ENCODE assay signal across 26 cellular contexts in genomic region chr9:8943392-8943791, GRCh38.
A peak's percentile ranks its signal among the peaks of the same experiment; 100 is the strongest.
DNase-seq lines count a peak whose midpoint lies in the region; ATAC-seq, FAIRE-seq and TF ChIP-seq lines count a peak whose summit lies in the region.
"Had no signal": no experiment of that assay in that cellular context is flagged by ENCODE, and none has a peak within 500 bp of the region (broad histone marks: within the 10 kb centered on the region; RNA-seq: fewer than 3 reads in every experiment).

No MANE protein-coding gene starts in this region.

- no peak for DNase-seq in kidney
- no peak for DNase-seq in AG20443 (ENCODE audit: low spot score)
- no peak for DNase-seq in natural killer cell
- no peak for DNase-seq in NCI-H2107 treated with DMSO at 0.1 percent for 48 hours (lab: John Stamatoyannopoulos, UW; ENCODE audit: unreplicated experiment)
- DNase-seq in tibial nerve (ENCODE audit: low spot score in 2 of 2) = no peak
- DNase-seq: 8988T; BE2C; C1 segment of cervical spinal cord; CD4-positive, alpha-beta memory T cell; CD4-positive, CD25-positive, alpha-beta regulatory T cell; CD8-positive, alpha-beta memory T cell; COR-L47; DMS 273 treated with DMSO at 0.1 percent for 48 hours; DMS153; DMS53; DMS79; DND-41; EL; GF-D8 had no signal

- no peaks in the 10 kb centered on the region for H3K9me3 ChIP-seq in kidney (ENCODE audit: control insufficient read depth in 1 of 2, low read length in 2 of 2)
- H3K9me3 ChIP-seq in tibial nerve = no peaks in the 10 kb centered on the region
- H3K9me3 ChIP-seq: A549, BE2C, BLaER1 had no signal

- H3K4me3 ChIP-seq in kidney (ENCODE audit: low read length in 2 of 2) = no peak overlapping the region
- no peak overlapping the region for H3K4me3 ChIP-seq in tibial nerve
- H3K4me3 ChIP-seq: A549, BLaER1 had no signal

- H3K27me3 Mint-ChIP-seq in natural killer cell (ENCODE audit: low read depth in 2 of 2) = no peaks in the 10 kb centered on the region
- H3K27me3 Mint-ChIP-seq: CD4-positive, alpha-beta memory T cell; CD8-positive, alpha-beta memory T cell had no signal

- 91 to 92% methylated on average over 1 of the region's 1 CpG for WGBS in tibial nerve, 2 donors

- H3K36me3 ChIP-seq in kidney (ENCODE audit: control insufficient read depth in 1 of 2, insufficient read depth in 2 of 2, low read length in 2 of 2) (no peaks in the 10 kb centered on the region), tibial nerve (no peaks in the 10 kb centered on the region)
- H3K36me3 ChIP-seq: BE2C, BLaER1 had no signal

- H3K36me3 Mint-ChIP-seq in natural killer cell = no peaks in the 10 kb centered on the region
- H3K36me3 Mint-ChIP-seq: CD14-positive monocyte; CD4-positive, alpha-beta memory T cell; CD4-positive, CD25-positive, alpha-beta regulatory T cell; CD8-positive, alpha-beta memory T cell had no signal

- H3K27ac ChIP-seq in kidney (ENCODE audit: low read depth in 2 of 2, low read length in 2 of 2) (no peak overlapping the region), tibial nerve (no peak overlapping the region)
- H3K27ac ChIP-seq: A549, BLaER1 had no signal

- no peak for TF ChIP-seq POLR2A in tibial nerve (IDR thresholded peaks at IDR 0.05)

- no peak for ATAC-seq in natural killer cell
- ATAC-seq: A549 had no signal

- no peaks in the 10 kb centered on the region for H3K4me1 ChIP-seq in kidney (ENCODE audit: control insufficient read depth in 1 of 2, insufficient read depth in 1 of 2, low read depth in 1 of 2, low read length in 2 of 2)
- no peaks in the 10 kb centered on the region for H3K4me1 ChIP-seq in tibial nerve
- H3K4me1 ChIP-seq: A549, BE2C, BLaER1 had no signal

- H3K4me3 Mint-ChIP-seq in natural killer cell = no peak overlapping the region
- H3K4me3 Mint-ChIP-seq: CD14-positive monocyte; CD4-positive, alpha-beta memory T cell; CD4-positive, CD25-positive, alpha-beta regulatory T cell; CD8-positive, alpha-beta memory T cell had no signal

- no peak overlapping the region for H3K9ac ChIP-seq in kidney (ENCODE audit: low read length in 2 of 2)
- H3K9ac ChIP-seq: BLaER1 had no signal

- no peak for TF ChIP-seq CTCF in kidney (IDR thresholded peaks at IDR 0.05; ENCODE audit: borderline replicate concordance, extremely low read depth, insufficient read depth)
- no peak for TF ChIP-seq CTCF in natural killer cell (IDR thresholded peaks at IDR 0.05)
- TF ChIP-seq CTCF in tibial nerve (IDR thresholded peaks at IDR 0.05) = no peak

- no peaks in the 10 kb centered on the region for H3K4me1 Mint-ChIP-seq in natural killer cell
- H3K4me1 Mint-ChIP-seq: CD14-positive monocyte; CD4-positive, alpha-beta memory T cell; CD4-positive, CD25-positive, alpha-beta regulatory T cell; CD8-positive, alpha-beta memory T cell had no signal

- H3K9me3 Mint-ChIP-seq in natural killer cell = peaks cover 9 to 14% of the 10 kb centered on the region in 2 donors

- TF ChIP-seq EP300 in tibial nerve (IDR thresholded peaks at IDR 0.05) = no peak

- peak; percentile 31 for FAIRE-seq in G401.6 (lab: Jason Lieb, UNC)
- FAIRE-seq in endometrium (lab: Jason Lieb, UNC) = peak; percentile 33
- peak; percentile 51 for FAIRE-seq in kidney (lab: Jason Lieb, UNC)
- FAIRE-seq: A549, GM12891, GM19239 had no signal

- intact Hi-C loops in kidney (cut with DNase I) = no loop called here
- intact Hi-C loops in natural killer cell (cut with micrococcal nuclease) = no loop called here

- H3K27ac Mint-ChIP-seq in natural killer cell = no peak overlapping the region
- H3K27ac Mint-ChIP-seq: CD14-positive monocyte; CD4-positive, alpha-beta memory T cell; CD4-positive, CD25-positive, alpha-beta regulatory T cell; CD8-positive, alpha-beta memory T cell had no signal

- no peaks in the 10 kb centered on the region for H3K27me3 ChIP-seq in tibial nerve
- H3K27me3 ChIP-seq: BE2C, BLaER1 had no signal
